Comparison of ENCODE assay signal across 1 cellular context in genomic region chr1:84107955-84108354, GRCh38.
TF ChIP-seq lines count a peak whose summit lies in the region.

No MANE protein-coding gene starts in this region.

TF ChIP-seq in IMR-90, 13 proteins besides CTCF, POLR2A, EP300 and RAD21 (continued from another document):
- TF ChIP-seq, protein P1, sequence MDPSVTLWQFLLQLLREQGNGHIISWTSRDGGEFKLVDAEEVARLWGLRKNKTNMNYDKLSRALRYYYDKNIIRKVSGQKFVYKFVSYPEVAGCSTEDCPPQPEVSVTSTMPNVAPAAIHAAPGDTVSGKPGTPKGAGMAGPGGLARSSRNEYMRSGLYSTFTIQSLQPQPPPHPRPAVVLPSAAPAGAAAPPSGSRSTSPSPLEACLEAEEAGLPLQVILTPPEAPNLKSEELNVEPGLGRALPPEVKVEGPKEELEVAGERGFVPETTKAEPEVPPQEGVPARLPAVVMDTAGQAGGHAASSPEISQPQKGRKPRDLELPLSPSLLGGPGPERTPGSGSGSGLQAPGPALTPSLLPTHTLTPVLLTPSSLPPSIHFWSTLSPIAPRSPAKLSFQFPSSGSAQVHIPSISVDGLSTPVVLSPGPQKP (IDR thresholded peaks at IDR 0.05; ENCODE audit: borderline replicate concordance, low read depth, low read length), result no peak
- no peak for TF ChIP-seq CEBPB (IDR thresholded peaks at IDR 0.05; ENCODE audit: low read depth, low read length)
